In genomic region chr7:2530076-2530967, GRCh38 we compare ENCODE assay signal across 8 cellular contexts.
DNase-seq lines count a peak whose midpoint lies in the region; ATAC-seq lines count a peak whose summit lies in the region.

No MANE protein-coding gene starts in this region.

- ATAC-seq in HG02870 (IDR thresholded peaks at IDR 0.05; ENCODE audit: unreplicated experiment) = no peak

- DNase-seq in NCI-H2171 treated with DMSO at 0.1 percent for 48 hours (lab: John Stamatoyannopoulos, UW) (peak; percentile 40), NCI-H2171 (lab: John Stamatoyannopoulos, UW) (no peak), NOMO-1 (lab: John Stamatoyannopoulos, UW; ENCODE audit: unreplicated experiment in 2 of 2) (peak; percentile 87 to 88), activated T-cell treated with anti-CD3 and anti-CD28 coated beads for 4 hours (peak; percentile 64), glomerular visceral epithelial cell (ENCODE audit: extremely low spot score) (peak; percentile 73), NCI-H1092 (lab: John Stamatoyannopoulos, UW) (no peak)
- DNase-seq in stimulated activated CD4-positive, alpha-beta T cell treated with anti-CD3 and anti-CD28 coated beads, Interleukin-1b, Interleukin-23, amount 100 ng/mL, for 48 hours = peak; percentile 68

Comparison
In these comparisons a context has a peak if more than half of its experiments do, and no peak if none do; other contexts are left out.
1. DNase-seq: peak in NCI-H2171 treated with DMSO at 0.1 percent for 48 hours (single experiment), NOMO-1 (2 of 2), activated T-cell treated with anti-CD3 and anti-CD28 coated beads for 4 hours (single experiment), glomerular visceral epithelial cell (single experiment) and stimulated activated CD4-positive, alpha-beta T cell treated with anti-CD3 and anti-CD28 coated beads, Interleukin-1b, Interleukin-23, amount 100 ng/mL, for 48 hours (single experiment); none in NCI-H2171 (single experiment) and NCI-H1092 (single experiment).